Comparison of ENCODE assay signal across 1 cellular context in genomic region chr2:43142921-43143438, GRCh38.
TF ChIP-seq lines count a peak whose summit lies in the region.

No MANE protein-coding gene starts in this region.

TF ChIP-seq in HepG2, 621 proteins besides CTCF, POLR2A, EP300 and RAD21 (continued from another document and continues in another):
- TF ChIP-seq PBX2 (CRISPR knock-in tag; IDR thresholded peaks at IDR 0.05) (no peak), KDM1A (CRISPR knock-in tag; IDR thresholded peaks at IDR 0.05) (no peak; the same call in 1 of the 2 replicates), ZNF773 (CRISPR knock-in tag; IDR thresholded peaks at IDR 0.05; ENCODE audit: borderline replicate concordance) (no peak), CBX1 (IDR thresholded peaks at IDR 0.05; ENCODE audit: low read depth) (no peak), SAP130 (CRISPR knock-in tag; IDR thresholded peaks at IDR 0.05; ENCODE audit: low read depth) (peak; percentile 20; the same call in 1 of the 2 replicates), ZNF569 (CRISPR knock-in tag; IDR thresholded peaks at IDR 0.05; ENCODE audit: borderline replicate concordance) (no peak), ZNF768 (CRISPR knock-in tag; IDR thresholded peaks at IDR 0.05) (peak; percentile 24; the same call in 1 of the 2 replicates), RAD51 (IDR thresholded peaks at IDR 0.05; ENCODE audit: borderline replicate concordance) (peak; percentile 48), SSRP1 (CRISPR knock-in tag; IDR thresholded peaks at IDR 0.05) (no peak), ZBTB7B (CRISPR knock-in tag; IDR thresholded peaks at IDR 0.05) (peak; percentile 22; the same call in 1 of the 2 replicates), TMF1 (CRISPR knock-in tag; IDR thresholded peaks at IDR 0.05; ENCODE audit: low read depth) (no peak), CENPT (CRISPR knock-in tag; IDR thresholded peaks at IDR 0.05; ENCODE audit: low read depth) (no peak), MAFF (IDR thresholded peaks at IDR 0.05; ENCODE audit: low read depth, low read length) (peak; percentile 57), PHF21A (CRISPR knock-in tag; IDR thresholded peaks at IDR 0.05) (no peak), HMG20B (CRISPR knock-in tag; conservative IDR thresholded peaks at IDR 0.05) (0 out of 2 replicates have a peak, but pooled peaks have one; percentile 36), ZNF260 (CRISPR knock-in tag; IDR thresholded peaks at IDR 0.05; ENCODE audit: borderline replicate concordance, low read depth) (no peak), SNAPC2 (CRISPR knock-in tag; IDR thresholded peaks at IDR 0.05) (no peak), FOXM1 (CRISPR knock-in tag; IDR thresholded peaks at IDR 0.05) (no peak), ZBTB25 (CRISPR knock-in tag; IDR thresholded peaks at IDR 0.05) (0 out of 2 replicates have a peak, but pooled peaks have one; percentile 40), ZSCAN21 (CRISPR knock-in tag; IDR thresholded peaks at IDR 0.05; ENCODE audit: borderline replicate concordance) (no peak), SETDB1 (CRISPR knock-in tag; IDR thresholded peaks at IDR 0.05; ENCODE audit: borderline replicate concordance) (no peak), HNRNPLL (IDR thresholded peaks at IDR 0.05; ENCODE audit: low read depth, low read length, poor library complexity, severe bottlenecking) (no peak), ZNF709 (CRISPR knock-in tag; IDR thresholded peaks at IDR 0.05) (no peak), ZNF264 (CRISPR knock-in tag; IDR thresholded peaks at IDR 0.05) (no peak), CAMTA2 (CRISPR knock-in tag; IDR thresholded peaks at IDR 0.05; ENCODE audit: borderline replicate concordance) (no peak), ZMYM4 (CRISPR knock-in tag; IDR thresholded peaks at IDR 0.05) (peak; percentile 71), SCMH1 (CRISPR knock-in tag; IDR thresholded peaks at IDR 0.05; ENCODE audit: borderline replicate concordance) (no peak), ZFX (CRISPR knock-in tag; IDR thresholded peaks at IDR 0.05; ENCODE audit: low read depth) (peak; percentile 59; the same call in 1 of the 2 replicates), PRDM10 (CRISPR knock-in tag; IDR thresholded peaks at IDR 0.05; ENCODE audit: low read depth) (no peak), YEATS2 (CRISPR knock-in tag; IDR thresholded peaks at IDR 0.05; ENCODE audit: borderline replicate concordance) (no peak), ZNF383 (CRISPR knock-in tag; IDR thresholded peaks at IDR 0.05; ENCODE audit: borderline replicate concordance) (no peak), ZNF790 (CRISPR knock-in tag; IDR thresholded peaks at IDR 0.05; ENCODE audit: borderline replicate concordance) (no peak), PLSCR1 (CRISPR knock-in tag; IDR thresholded peaks at IDR 0.05; ENCODE audit: borderline replicate concordance) (no peak), LBX2 (CRISPR knock-in tag; IDR thresholded peaks at IDR 0.05; ENCODE audit: borderline replicate concordance) (no peak), ZNF430 (CRISPR knock-in tag; IDR thresholded peaks at IDR 0.05) (no peak), XRCC5 (optimal IDR thresholded peaks at IDR 0.05; ENCODE audit: low read length) (no peak), DNMT3B (CRISPR knock-in tag; conservative IDR thresholded peaks at IDR 0.05) (no peak), NR2F2 (IDR thresholded peaks at IDR 0.05; ENCODE audit: borderline replicate concordance, low read depth) (no peak), ZNF232 (CRISPR knock-in tag; IDR thresholded peaks at IDR 0.05; ENCODE audit: borderline replicate concordance) (no peak), MBD4 (IDR thresholded peaks at IDR 0.05; ENCODE audit: borderline replicate concordance, low read length) (no peak), REL (CRISPR knock-in tag; conservative IDR thresholded peaks at IDR 0.05) (no peak), HES4 (CRISPR knock-in tag; IDR thresholded peaks at IDR 0.05; ENCODE audit: borderline replicate concordance) (0 out of 2 replicates have a peak, but pooled peaks have one; percentile 53), MYC (CRISPR knock-in tag; IDR thresholded peaks at IDR 0.05; ENCODE audit: borderline replicate concordance) (peak; percentile 43; the same call in 1 of the 2 replicates), SP1 (IDR thresholded peaks at IDR 0.05) (no peak), SP1 (CRISPR knock-in tag; IDR thresholded peaks at IDR 0.05) (peak; percentile 53; the same call in 1 of the 2 replicates)
- TF ChIP-seq, protein P1, sequence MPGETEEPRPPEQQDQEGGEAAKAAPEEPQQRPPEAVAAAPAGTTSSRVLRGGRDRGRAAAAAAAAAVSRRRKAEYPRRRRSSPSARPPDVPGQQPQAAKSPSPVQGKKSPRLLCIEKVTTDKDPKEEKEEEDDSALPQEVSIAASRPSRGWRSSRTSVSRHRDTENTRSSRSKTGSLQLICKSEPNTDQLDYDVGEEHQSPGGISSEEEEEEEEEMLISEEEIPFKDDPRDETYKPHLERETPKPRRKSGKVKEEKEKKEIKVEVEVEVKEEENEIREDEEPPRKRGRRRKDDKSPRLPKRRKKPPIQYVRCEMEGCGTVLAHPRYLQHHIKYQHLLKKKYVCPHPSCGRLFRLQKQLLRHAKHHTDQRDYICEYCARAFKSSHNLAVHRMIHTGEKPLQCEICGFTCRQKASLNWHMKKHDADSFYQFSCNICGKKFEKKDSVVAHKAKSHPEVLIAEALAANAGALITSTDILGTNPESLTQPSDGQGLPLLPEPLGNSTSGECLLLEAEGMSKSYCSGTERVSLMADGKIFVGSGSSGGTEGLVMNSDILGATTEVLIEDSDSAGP (CRISPR knock-in tag; IDR thresholded peaks at IDR 0.05; ENCODE audit: borderline replicate concordance), result peak; percentile 73; the same call in 1 of the 2 replicates
- TF ChIP-seq, protein P2, sequence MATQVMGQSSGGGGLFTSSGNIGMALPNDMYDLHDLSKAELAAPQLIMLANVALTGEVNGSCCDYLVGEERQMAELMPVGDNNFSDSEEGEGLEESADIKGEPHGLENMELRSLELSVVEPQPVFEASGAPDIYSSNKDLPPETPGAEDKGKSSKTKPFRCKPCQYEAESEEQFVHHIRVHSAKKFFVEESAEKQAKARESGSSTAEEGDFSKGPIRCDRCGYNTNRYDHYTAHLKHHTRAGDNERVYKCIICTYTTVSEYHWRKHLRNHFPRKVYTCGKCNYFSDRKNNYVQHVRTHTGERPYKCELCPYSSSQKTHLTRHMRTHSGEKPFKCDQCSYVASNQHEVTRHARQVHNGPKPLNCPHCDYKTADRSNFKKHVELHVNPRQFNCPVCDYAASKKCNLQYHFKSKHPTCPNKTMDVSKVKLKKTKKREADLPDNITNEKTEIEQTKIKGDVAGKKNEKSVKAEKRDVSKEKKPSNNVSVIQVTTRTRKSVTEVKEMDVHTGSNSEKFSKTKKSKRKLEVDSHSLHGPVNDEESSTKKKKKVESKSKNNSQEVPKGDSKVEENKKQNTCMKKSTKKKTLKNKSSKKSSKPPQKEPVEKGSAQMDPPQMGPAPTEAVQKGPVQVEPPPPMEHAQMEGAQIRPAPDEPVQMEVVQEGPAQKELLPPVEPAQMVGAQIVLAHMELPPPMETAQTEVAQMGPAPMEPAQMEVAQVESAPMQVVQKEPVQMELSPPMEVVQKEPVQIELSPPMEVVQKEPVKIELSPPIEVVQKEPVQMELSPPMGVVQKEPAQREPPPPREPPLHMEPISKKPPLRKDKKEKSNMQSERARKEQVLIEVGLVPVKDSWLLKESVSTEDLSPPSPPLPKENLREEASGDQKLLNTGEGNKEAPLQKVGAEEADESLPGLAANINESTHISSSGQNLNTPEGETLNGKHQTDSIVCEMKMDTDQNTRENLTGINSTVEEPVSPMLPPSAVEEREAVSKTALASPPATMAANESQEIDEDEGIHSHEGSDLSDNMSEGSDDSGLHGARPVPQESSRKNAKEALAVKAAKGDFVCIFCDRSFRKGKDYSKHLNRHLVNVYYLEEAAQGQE (IDR thresholded peaks at IDR 0.05; ENCODE audit: borderline replicate concordance in 1 of 2, low read depth in 1 of 2, low read length in 2 of 2), result no peak
- TF ChIP-seq, protein P3, sequence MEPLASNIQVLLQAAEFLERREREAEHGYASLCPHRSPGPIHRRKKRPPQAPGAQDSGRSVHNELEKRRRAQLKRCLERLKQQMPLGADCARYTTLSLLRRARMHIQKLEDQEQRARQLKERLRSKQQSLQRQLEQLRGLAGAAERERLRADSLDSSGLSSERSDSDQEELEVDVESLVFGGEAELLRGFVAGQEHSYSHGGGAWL (CRISPR knock-in tag; IDR thresholded peaks at IDR 0.05), result no peak
- TF ChIP-seq, protein P4, sequence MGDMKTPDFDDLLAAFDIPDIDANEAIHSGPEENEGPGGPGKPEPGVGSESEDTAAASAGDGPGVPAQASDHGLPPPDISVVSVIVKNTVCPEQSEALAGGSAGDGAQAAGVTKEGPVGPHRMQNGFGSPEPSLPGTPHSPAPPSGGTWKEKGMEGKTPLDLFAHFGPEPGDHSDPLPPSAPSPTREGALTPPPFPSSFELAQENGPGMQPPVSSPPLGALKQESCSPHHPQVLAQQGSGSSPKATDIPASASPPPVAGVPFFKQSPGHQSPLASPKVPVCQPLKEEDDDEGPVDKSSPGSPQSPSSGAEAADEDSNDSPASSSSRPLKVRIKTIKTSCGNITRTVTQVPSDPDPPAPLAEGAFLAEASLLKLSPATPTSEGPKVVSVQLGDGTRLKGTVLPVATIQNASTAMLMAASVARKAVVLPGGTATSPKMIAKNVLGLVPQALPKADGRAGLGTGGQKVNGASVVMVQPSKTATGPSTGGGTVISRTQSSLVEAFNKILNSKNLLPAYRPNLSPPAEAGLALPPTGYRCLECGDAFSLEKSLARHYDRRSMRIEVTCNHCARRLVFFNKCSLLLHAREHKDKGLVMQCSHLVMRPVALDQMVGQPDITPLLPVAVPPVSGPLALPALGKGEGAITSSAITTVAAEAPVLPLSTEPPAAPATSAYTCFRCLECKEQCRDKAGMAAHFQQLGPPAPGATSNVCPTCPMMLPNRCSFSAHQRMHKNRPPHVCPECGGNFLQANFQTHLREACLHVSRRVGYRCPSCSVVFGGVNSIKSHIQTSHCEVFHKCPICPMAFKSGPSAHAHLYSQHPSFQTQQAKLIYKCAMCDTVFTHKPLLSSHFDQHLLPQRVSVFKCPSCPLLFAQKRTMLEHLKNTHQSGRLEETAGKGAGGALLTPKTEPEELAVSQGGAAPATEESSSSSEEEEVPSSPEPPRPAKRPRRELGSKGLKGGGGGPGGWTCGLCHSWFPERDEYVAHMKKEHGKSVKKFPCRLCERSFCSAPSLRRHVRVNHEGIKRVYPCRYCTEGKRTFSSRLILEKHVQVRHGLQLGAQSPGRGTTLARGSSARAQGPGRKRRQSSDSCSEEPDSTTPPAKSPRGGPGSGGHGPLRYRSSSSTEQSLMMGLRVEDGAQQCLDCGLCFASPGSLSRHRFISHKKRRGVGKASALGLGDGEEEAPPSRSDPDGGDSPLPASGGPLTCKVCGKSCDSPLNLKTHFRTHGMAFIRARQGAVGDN (CRISPR knock-in tag; IDR thresholded peaks at IDR 0.05), result peak; percentile 83
- TF ChIP-seq, protein P5, sequence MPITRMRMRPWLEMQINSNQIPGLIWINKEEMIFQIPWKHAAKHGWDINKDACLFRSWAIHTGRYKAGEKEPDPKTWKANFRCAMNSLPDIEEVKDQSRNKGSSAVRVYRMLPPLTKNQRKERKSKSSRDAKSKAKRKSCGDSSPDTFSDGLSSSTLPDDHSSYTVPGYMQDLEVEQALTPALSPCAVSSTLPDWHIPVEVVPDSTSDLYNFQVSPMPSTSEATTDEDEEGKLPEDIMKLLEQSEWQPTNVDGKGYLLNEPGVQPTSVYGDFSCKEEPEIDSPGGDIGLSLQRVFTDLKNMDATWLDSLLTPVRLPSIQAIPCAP (CRISPR knock-in tag; IDR thresholded peaks at IDR 0.05; ENCODE audit: low read depth), result no peak
